Comparison of ENCODE assay signal across 1 cellular context in the genomic region with DNA sequence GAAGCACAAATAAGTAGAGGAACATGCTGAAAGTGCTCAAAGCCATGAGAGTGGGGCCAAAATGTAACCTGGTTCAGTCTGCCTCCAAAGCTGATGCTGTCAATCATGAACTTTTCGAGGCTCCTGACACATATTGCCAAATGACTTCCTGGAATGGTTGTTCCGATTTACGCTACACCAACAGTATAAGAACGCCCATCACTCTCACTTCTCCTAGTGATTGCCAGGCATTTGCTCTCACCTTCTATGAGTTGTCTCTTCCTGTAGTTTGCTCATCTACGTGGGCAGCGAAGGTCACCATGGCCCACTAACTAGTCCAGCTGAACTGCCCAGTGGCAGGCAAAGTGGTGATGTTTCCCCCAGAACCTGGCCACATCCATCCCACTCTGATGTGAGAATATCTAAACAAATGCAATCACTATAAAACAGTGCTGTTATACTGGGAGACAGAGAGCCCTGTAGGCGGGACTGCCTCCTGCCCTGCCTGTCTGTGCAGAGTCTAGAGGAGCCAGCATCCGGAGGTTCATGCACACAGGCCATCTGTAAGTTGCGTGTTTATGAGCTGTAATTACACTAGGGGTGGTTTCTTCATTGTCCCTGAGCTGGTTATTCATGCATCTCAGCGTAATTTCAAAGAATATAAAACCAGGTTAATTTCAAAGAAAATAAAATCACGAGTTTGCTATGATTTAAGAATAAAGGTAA.
A peak's percentile ranks its signal among the peaks of the same experiment; 100 is the strongest.
TF ChIP-seq lines count a peak whose summit lies in the region.

No MANE protein-coding gene starts in this region.

TF ChIP-seq in HepG2, 621 proteins besides CTCF, POLR2A, EP300 and RAD21 (continues in another document):
- TF ChIP-seq ELF3 (CRISPR knock-in tag; IDR thresholded peaks at IDR 0.05): 0 out of 2 replicates have a peak, but pooled peaks have one; percentile 21
- no peak for TF ChIP-seq ZNF160 (CRISPR knock-in tag; IDR thresholded peaks at IDR 0.05)
- TF ChIP-seq HOXA5 (CRISPR knock-in tag; IDR thresholded peaks at IDR 0.05): no peak
- TF ChIP-seq, protein P1, sequence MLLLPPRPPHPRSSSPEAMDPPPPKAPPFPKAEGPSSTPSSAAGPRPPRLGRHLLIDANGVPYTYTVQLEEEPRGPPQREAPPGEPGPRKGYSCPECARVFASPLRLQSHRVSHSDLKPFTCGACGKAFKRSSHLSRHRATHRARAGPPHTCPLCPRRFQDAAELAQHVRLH (CRISPR knock-in tag; IDR thresholded peaks at IDR 0.05; ENCODE audit: borderline replicate concordance, low read depth): no peak
- TF ChIP-seq, protein P2, sequence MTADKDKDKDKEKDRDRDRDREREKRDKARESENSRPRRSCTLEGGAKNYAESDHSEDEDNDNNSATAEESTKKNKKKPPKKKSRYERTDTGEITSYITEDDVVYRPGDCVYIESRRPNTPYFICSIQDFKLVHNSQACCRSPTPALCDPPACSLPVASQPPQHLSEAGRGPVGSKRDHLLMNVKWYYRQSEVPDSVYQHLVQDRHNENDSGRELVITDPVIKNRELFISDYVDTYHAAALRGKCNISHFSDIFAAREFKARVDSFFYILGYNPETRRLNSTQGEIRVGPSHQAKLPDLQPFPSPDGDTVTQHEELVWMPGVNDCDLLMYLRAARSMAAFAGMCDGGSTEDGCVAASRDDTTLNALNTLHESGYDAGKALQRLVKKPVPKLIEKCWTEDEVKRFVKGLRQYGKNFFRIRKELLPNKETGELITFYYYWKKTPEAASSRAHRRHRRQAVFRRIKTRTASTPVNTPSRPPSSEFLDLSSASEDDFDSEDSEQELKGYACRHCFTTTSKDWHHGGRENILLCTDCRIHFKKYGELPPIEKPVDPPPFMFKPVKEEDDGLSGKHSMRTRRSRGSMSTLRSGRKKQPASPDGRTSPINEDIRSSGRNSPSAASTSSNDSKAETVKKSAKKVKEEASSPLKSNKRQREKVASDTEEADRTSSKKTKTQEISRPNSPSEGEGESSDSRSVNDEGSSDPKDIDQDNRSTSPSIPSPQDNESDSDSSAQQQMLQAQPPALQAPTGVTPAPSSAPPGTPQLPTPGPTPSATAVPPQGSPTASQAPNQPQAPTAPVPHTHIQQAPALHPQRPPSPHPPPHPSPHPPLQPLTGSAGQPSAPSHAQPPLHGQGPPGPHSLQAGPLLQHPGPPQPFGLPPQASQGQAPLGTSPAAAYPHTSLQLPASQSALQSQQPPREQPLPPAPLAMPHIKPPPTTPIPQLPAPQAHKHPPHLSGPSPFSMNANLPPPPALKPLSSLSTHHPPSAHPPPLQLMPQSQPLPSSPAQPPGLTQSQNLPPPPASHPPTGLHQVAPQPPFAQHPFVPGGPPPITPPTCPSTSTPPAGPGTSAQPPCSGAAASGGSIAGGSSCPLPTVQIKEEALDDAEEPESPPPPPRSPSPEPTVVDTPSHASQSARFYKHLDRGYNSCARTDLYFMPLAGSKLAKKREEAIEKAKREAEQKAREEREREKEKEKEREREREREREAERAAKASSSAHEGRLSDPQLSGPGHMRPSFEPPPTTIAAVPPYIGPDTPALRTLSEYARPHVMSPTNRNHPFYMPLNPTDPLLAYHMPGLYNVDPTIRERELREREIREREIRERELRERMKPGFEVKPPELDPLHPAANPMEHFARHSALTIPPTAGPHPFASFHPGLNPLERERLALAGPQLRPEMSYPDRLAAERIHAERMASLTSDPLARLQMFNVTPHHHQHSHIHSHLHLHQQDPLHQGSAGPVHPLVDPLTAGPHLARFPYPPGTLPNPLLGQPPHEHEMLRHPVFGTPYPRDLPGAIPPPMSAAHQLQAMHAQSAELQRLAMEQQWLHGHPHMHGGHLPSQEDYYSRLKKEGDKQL (CRISPR knock-in tag; IDR thresholded peaks at IDR 0.05; ENCODE audit: low read depth): no peak
- no peak for TF ChIP-seq RFX5 (IDR thresholded peaks at IDR 0.05; ENCODE audit: low read depth, low read length)
- TF ChIP-seq SMC3 (IDR thresholded peaks at IDR 0.05; ENCODE audit: low read length): 0 out of 2 replicates have a peak, but pooled peaks have one; percentile 4
- TF ChIP-seq, protein P3, sequence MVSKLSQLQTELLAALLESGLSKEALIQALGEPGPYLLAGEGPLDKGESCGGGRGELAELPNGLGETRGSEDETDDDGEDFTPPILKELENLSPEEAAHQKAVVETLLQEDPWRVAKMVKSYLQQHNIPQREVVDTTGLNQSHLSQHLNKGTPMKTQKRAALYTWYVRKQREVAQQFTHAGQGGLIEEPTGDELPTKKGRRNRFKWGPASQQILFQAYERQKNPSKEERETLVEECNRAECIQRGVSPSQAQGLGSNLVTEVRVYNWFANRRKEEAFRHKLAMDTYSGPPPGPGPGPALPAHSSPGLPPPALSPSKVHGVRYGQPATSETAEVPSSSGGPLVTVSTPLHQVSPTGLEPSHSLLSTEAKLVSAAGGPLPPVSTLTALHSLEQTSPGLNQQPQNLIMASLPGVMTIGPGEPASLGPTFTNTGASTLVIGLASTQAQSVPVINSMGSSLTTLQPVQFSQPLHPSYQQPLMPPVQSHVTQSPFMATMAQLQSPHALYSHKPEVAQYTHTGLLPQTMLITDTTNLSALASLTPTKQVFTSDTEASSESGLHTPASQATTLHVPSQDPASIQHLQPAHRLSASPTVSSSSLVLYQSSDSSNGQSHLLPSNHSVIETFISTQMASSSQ (IDR thresholded peaks at IDR 0.05; ENCODE audit: low read depth): no peak
- TF ChIP-seq, protein P3 (CRISPR knock-in tag; IDR thresholded peaks at IDR 0.05; ENCODE audit: borderline replicate concordance): no peak
- TF ChIP-seq ZSCAN25 (CRISPR knock-in tag; IDR thresholded peaks at IDR 0.05): no peak
- no peak for TF ChIP-seq DDIT3 (CRISPR knock-in tag; IDR thresholded peaks at IDR 0.05)
- no peak for TF ChIP-seq TBP (CRISPR knock-in tag; IDR thresholded peaks at IDR 0.05)
- TF ChIP-seq ARID5B (CRISPR knock-in tag; IDR thresholded peaks at IDR 0.05): no peak
- TF ChIP-seq TBX2 (CRISPR knock-in tag; IDR thresholded peaks at IDR 0.05; ENCODE audit: borderline replicate concordance): no peak
- TF ChIP-seq SMYD3 (CRISPR knock-in tag; IDR thresholded peaks at IDR 0.05): no peak
- TF ChIP-seq ZNF660 (CRISPR knock-in tag; IDR thresholded peaks at IDR 0.05; ENCODE audit: borderline replicate concordance, low read depth): no peak
- TF ChIP-seq FOXM1 (CRISPR knock-in tag; IDR thresholded peaks at IDR 0.05): no peak
- TF ChIP-seq, protein P4, sequence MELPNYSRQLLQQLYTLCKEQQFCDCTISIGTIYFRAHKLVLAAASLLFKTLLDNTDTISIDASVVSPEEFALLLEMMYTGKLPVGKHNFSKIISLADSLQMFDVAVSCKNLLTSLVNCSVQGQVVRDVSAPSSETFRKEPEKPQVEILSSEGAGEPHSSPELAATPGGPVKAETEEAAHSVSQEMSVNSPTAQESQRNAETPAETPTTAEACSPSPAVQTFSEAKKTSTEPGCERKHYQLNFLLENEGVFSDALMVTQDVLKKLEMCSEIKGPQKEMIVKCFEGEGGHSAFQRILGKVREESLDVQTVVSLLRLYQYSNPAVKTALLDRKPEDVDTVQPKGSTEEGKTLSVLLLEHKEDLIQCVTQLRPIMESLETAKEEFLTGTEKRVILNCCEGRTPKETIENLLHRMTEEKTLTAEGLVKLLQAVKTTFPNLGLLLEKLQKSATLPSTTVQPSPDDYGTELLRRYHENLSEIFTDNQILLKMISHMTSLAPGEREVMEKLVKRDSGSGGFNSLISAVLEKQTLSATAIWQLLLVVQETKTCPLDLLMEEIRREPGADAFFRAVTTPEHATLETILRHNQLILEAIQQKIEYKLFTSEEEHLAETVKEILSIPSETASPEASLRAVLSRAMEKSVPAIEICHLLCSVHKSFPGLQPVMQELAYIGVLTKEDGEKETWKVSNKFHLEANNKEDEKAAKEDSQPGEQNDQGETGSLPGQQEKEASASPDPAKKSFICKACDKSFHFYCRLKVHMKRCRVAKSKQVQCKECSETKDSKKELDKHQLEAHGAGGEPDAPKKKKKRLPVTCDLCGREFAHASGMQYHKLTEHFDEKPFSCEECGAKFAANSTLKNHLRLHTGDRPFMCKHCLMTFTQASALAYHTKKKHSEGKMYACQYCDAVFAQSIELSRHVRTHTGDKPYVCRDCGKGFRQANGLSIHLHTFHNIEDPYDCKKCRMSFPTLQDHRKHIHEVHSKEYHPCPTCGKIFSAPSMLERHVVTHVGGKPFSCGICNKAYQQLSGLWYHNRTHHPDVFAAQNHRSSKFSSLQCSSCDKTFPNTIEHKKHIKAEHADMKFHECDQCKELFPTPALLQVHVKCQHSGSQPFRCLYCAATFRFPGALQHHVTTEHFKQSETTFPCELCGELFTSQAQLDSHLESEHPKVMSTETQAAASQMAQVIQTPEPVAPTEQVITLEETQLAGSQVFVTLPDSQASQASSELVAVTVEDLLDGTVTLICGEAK (IDR thresholded peaks at IDR 0.05): no peak
- TF ChIP-seq, protein P4 (CRISPR knock-in tag; IDR thresholded peaks at IDR 0.05): no peak
- TF ChIP-seq MXD4 (CRISPR knock-in tag; IDR thresholded peaks at IDR 0.05): no peak
- 0 out of 2 replicates have a peak, but pooled peaks have one; percentile 21 for TF ChIP-seq SALL1 (CRISPR knock-in tag; IDR thresholded peaks at IDR 0.05)
- TF ChIP-seq U2AF1 (optimal IDR thresholded peaks at IDR 0.05; ENCODE audit: low read depth, low read length): no peak
- no peak for TF ChIP-seq THAP7 (CRISPR knock-in tag; IDR thresholded peaks at IDR 0.05)
- TF ChIP-seq ZNF598 (CRISPR knock-in tag; IDR thresholded peaks at IDR 0.05; ENCODE audit: borderline replicate concordance): no peak
- no peak for TF ChIP-seq ZNF619 (CRISPR knock-in tag; IDR thresholded peaks at IDR 0.05)
- TF ChIP-seq SRSF4 (IDR thresholded peaks at IDR 0.05; ENCODE audit: low read depth, low read length, poor library complexity, severe bottlenecking): no peak
- TF ChIP-seq DNMT3B (CRISPR knock-in tag; conservative IDR thresholded peaks at IDR 0.05): no peak
